ENCODE assay signal across 13 cellular contexts in genomic region chr7:114925443-114925842, GRCh38. TPM values are rescaled to one million over a fixed set of nuclear protein-coding genes. Genes with fewer than 3 reads are reported as not detected.
DNase-seq lines count a peak whose midpoint lies in the region; ATAC-seq, FAIRE-seq and TF ChIP-seq lines count a peak whose summit lies in the region.
"Had no signal": no experiment of that assay in that cellular context is flagged by ENCODE, and none has a peak within 500 bp of the region (broad histone marks: within the 10 kb centered on the region; RNA-seq: fewer than 3 reads in every experiment).

No MANE protein-coding gene starts in this region.

- no peaks in the 10 kb centered on the region for H3K36me3 ChIP-seq in CD8-positive, alpha-beta memory T cell (ENCODE audit: insufficient read depth, low read length)
- peaks cover 0 to 4% (median 0%) of the 10 kb centered on the region in 3 experiments for H3K36me3 ChIP-seq in naive thymus-derived CD4-positive, alpha-beta T cell (ENCODE audit: control insufficient read depth in 2 of 3, insufficient read depth in 3 of 3, low read length in 3 of 3)
- peaks cover 0 to 6% (median 0%) of the 10 kb centered on the region in 9 donors for H3K36me3 ChIP-seq in heart left ventricle
- H3K36me3 ChIP-seq in sigmoid colon, result no peaks in the 10 kb centered on the region

- H3K36me3 Mint-ChIP-seq in CD8-positive, alpha-beta memory T cell, result peaks cover 0 to 11% (median 0%) of the 10 kb centered on the region in 3 donors
- peaks cover 41% of the 10 kb centered on the region for H3K36me3 Mint-ChIP-seq in activated T-helper 2 cell treated with anti-CD3 and anti-CD28 coated beads, Interferon-gamma antibody, Interleukin-2, Interleukin-4, amounts not matched to agents 10 μg/mL and 5 μg/mL and 100 μg/mL, durations not matched to agents 14 hours and 24 hours and 36 hours (ENCODE audit: low read depth)
- peaks cover 0 to 15% (median 0%) of the 10 kb centered on the region in 5 donors for H3K36me3 Mint-ChIP-seq in naive thymus-derived CD4-positive, alpha-beta T cell

- TF ChIP-seq POLR2A in heart left ventricle (IDR thresholded peaks at IDR 0.05) (no peak), sigmoid colon (IDR thresholded peaks at IDR 0.05) (no peak)

- H3K27ac ChIP-seq in CD8-positive, alpha-beta memory T cell (ENCODE audit: low read depth, low read length), result no peak overlapping the region
- peak overlapping the region; percentile 86 for H3K27ac ChIP-seq in naive thymus-derived CD4-positive, alpha-beta T cell (ENCODE audit: low read depth, low read length)
- H3K27ac ChIP-seq in heart left ventricle (peak overlapping the region in 2 of 12 donors; percentile 32 to 96), sigmoid colon (peak overlapping the region in 1 of 4 donors; percentile 84)

- peaks cover 58% of the 10 kb centered on the region for H3K4me1 ChIP-seq in CD8-positive, alpha-beta memory T cell (ENCODE audit: insufficient read depth, low read length)
- peaks cover 36 to 47% of the 10 kb centered on the region in 2 donors for H3K4me1 ChIP-seq in naive thymus-derived CD4-positive, alpha-beta T cell (ENCODE audit: control insufficient read depth in 2 of 2, insufficient read depth in 2 of 2, low read length in 2 of 2)
- H3K4me1 ChIP-seq in heart left ventricle, result peaks cover 0 to 75% (median 29%) of the 10 kb centered on the region in 12 donors
- H3K4me1 ChIP-seq in sigmoid colon, result peaks cover 0 to 43% (median 38%) of the 10 kb centered on the region in 4 donors

- no peaks in the 10 kb centered on the region for H3K9me3 ChIP-seq in CD8-positive, alpha-beta memory T cell (ENCODE audit: low read length)
- H3K9me3 ChIP-seq in naive thymus-derived CD4-positive, alpha-beta T cell (ENCODE audit: control insufficient read depth in 2 of 3, low read length in 3 of 3), result no peaks in the 10 kb centered on the region
- H3K9me3 ChIP-seq in heart left ventricle, result no peaks in the 10 kb centered on the region
- H3K9me3 ChIP-seq in sigmoid colon, result no peaks in the 10 kb centered on the region

- H3K4me3 ChIP-seq in CD8-positive, alpha-beta memory T cell (ENCODE audit: low read length), result peak overlapping the region; percentile 51
- peak overlapping the region; percentile 30 for H3K4me3 ChIP-seq in naive thymus-derived CD4-positive, alpha-beta T cell (ENCODE audit: low read length)
- H3K4me3 ChIP-seq in heart left ventricle, result peak overlapping the region in 1 of 12 donors; percentile 82
- no peak overlapping the region for H3K4me3 ChIP-seq in sigmoid colon

- H3K4me1 Mint-ChIP-seq in CD8-positive, alpha-beta memory T cell, result peaks cover 27 to 42% (median 38%) of the 10 kb centered on the region in 3 donors
- H3K4me1 Mint-ChIP-seq in activated T-helper 2 cell treated with anti-CD3 and anti-CD28 coated beads, Interferon-gamma antibody, Interleukin-2, Interleukin-4, amounts not matched to agents 10 μg/mL and 5 μg/mL and 100 μg/mL, durations not matched to agents 14 hours and 24 hours and 36 hours (ENCODE audit: low read depth), result peaks cover 31% of the 10 kb centered on the region
- peaks cover 21 to 42% (median 34%) of the 10 kb centered on the region in 7 donors for H3K4me1 Mint-ChIP-seq in naive thymus-derived CD4-positive, alpha-beta T cell

- no peak for ATAC-seq in naive thymus-derived CD4-positive, alpha-beta T cell
- no peak for ATAC-seq in heart left ventricle
- ATAC-seq: left ventricle myocardium superior had no signal

- no peak for TF ChIP-seq EP300 in sigmoid colon (IDR thresholded peaks at IDR 0.05)

- H3K9me3 Mint-ChIP-seq in CD8-positive, alpha-beta memory T cell, result no peaks in the 10 kb centered on the region
- H3K9me3 Mint-ChIP-seq in activated T-helper 2 cell treated with anti-CD3 and anti-CD28 coated beads, Interferon-gamma antibody, Interleukin-2, Interleukin-4, amounts not matched to agents 10 μg/mL and 5 μg/mL and 100 μg/mL, durations not matched to agents 14 hours and 24 hours and 36 hours, result no peaks in the 10 kb centered on the region
- H3K9me3 Mint-ChIP-seq in naive thymus-derived CD4-positive, alpha-beta T cell, result no peaks in the 10 kb centered on the region

- peak overlapping the region; percentile 77 to 99 (median 97) for H3K4me3 Mint-ChIP-seq in CD8-positive, alpha-beta memory T cell
- H3K4me3 Mint-ChIP-seq in activated T-helper 2 cell treated with anti-CD3 and anti-CD28 coated beads, Interferon-gamma antibody, Interleukin-2, Interleukin-4, amounts not matched to agents 10 μg/mL and 5 μg/mL and 100 μg/mL, durations not matched to agents 14 hours and 24 hours and 36 hours (ENCODE audit: low read depth), result peak overlapping the region; percentile 83
- H3K4me3 Mint-ChIP-seq in naive thymus-derived CD4-positive, alpha-beta T cell, result peak overlapping the region; percentile 65 to 96 (median 86)

- intact Hi-C loops in activated T-helper 2 cell treated with anti-CD3 and anti-CD28 coated beads, Interferon-gamma antibody, Interleukin-2, Interleukin-4, amounts not matched to agents 10 μg/mL and 5 μg/mL and 100 μg/mL, durations not matched to agents 14 hours and 24 hours and 36 hours (cut with micrococcal nuclease), result no loop called here
- intact Hi-C loops in naive thymus-derived CD4-positive, alpha-beta T cell (cut with micrococcal nuclease), result loop anchor here (2.0 to 10.0 kb wide), 3 partner anchors 55 to 1991 kb away; a partner anchor contains a TSS
- intact Hi-C loops in heart left ventricle (cut with DNase I), result loop anchor here in 2 of 10 donors (10.0 kb wide), 2 partner anchors 49 to 59 kb away; no protein-coding TSS in a partner anchor
- intact Hi-C loops in sigmoid colon (cut with DNase I), result loop anchor here (10.0 kb wide), 1 partner anchor 749 kb away; no protein-coding TSS in a partner anchor

- H3K27me3 Mint-ChIP-seq in CD8-positive, alpha-beta memory T cell, result no peaks in the 10 kb centered on the region
- H3K27me3 Mint-ChIP-seq in activated T-helper 2 cell treated with anti-CD3 and anti-CD28 coated beads, Interferon-gamma antibody, Interleukin-2, Interleukin-4, amounts not matched to agents 10 μg/mL and 5 μg/mL and 100 μg/mL, durations not matched to agents 14 hours and 24 hours and 36 hours (ENCODE audit: low read depth), result no peaks in the 10 kb centered on the region
- H3K27me3 Mint-ChIP-seq in naive thymus-derived CD4-positive, alpha-beta T cell, result no peaks in the 10 kb centered on the region

- H3K27me3 ChIP-seq in CD8-positive, alpha-beta memory T cell (ENCODE audit: insufficient read depth, low read length, poor library complexity, severe bottlenecking), result no peaks in the 10 kb centered on the region
- no peaks in the 10 kb centered on the region for H3K27me3 ChIP-seq in naive thymus-derived CD4-positive, alpha-beta T cell (ENCODE audit: control insufficient read depth in 2 of 2, insufficient read depth in 2 of 2, low read length in 2 of 2)
- H3K27me3 ChIP-seq in heart left ventricle (no peaks in the 10 kb centered on the region), sigmoid colon (no peaks in the 10 kb centered on the region)

- H3K27ac Mint-ChIP-seq in CD8-positive, alpha-beta memory T cell, result peak overlapping the region; percentile 48 to 98 (median 87)
- H3K27ac Mint-ChIP-seq in activated T-helper 2 cell treated with anti-CD3 and anti-CD28 coated beads, Interferon-gamma antibody, Interleukin-2, Interleukin-4, amounts not matched to agents 10 μg/mL and 5 μg/mL and 100 μg/mL, durations not matched to agents 14 hours and 24 hours and 36 hours, result peak overlapping the region; percentile 73
- H3K27ac Mint-ChIP-seq in naive thymus-derived CD4-positive, alpha-beta T cell, result peak overlapping the region; percentile 58 to 88 (median 86)

- no peak for DNase-seq in CD8-positive, alpha-beta memory T cell
- DNase-seq in GM19239 (ENCODE audit: insufficient read length, low spot score), result no peak
- DNase-seq in activated T-helper 2 cell treated with anti-CD3 and anti-CD28 coated beads, Interferon-gamma antibody, Interleukin-2, Interleukin-4, amounts not matched to agents 10 μg/mL and 5 μg/mL and 100 μg/mL, durations not matched to agents 14 hours and 24 hours and 36 hours (ENCODE audit: low spot score), result no peak
- no peak for DNase-seq in naive thymus-derived CD4-positive, alpha-beta T cell
- no peak for DNase-seq in NCI-H1436 (lab: John Stamatoyannopoulos, UW)
- DNase-seq in heart left ventricle, result no peak
- DNase-seq in NCI-H1105 (lab: John Stamatoyannopoulos, UW), result no peak
- DNase-seq in sigmoid colon, result no peak
- DNase-seq: erythroblast, left ventricle myocardium superior, NCI-H2029 treated with DMSO at 0.1 percent for 48 hours, NCI-H82, Right ventricle myocardium superior had no signal

- POLR2A ChIA-PET in CD8-positive, alpha-beta memory T cell (lab: Charles Lee), result no interaction called here
- POLR2A ChIA-PET in naive thymus-derived CD4-positive, alpha-beta T cell (lab: Charles Lee), result interaction anchor here (0.9 kb wide), 1 partner anchor 10 kb away, joined by 3 read pairs; no protein-coding TSS in a partner anchor

- TF ChIP-seq CTCF in heart left ventricle (IDR thresholded peaks at IDR 0.05) (no peak), sigmoid colon (IDR thresholded peaks at IDR 0.05) (no peak)

- peak; percentile 18 for FAIRE-seq in GM19239 (lab: Jason Lieb, UNC)

- CTCF ChIA-PET in CD8-positive, alpha-beta memory T cell (lab: Charles Lee), result interaction anchor here (0.8 to 3.0 kb wide), 4 partner anchors 9 to 60 kb away, joined by 3 to 11 read pairs (median 8); no protein-coding TSS in a partner anchor
- CTCF ChIA-PET in naive thymus-derived CD4-positive, alpha-beta T cell (lab: Charles Lee), result no interaction called here

RNA-seq across cellular contexts. Expression of gene MDFIC, which starts 3.5 kb away (rescaled TPM):
- 100 to 1,000 TPM; 131 to 135 TPM for total RNA-seq in CD8-positive, alpha-beta memory T cell
- 125 TPM for polyA plus RNA-seq in CD8-positive, alpha-beta memory T cell
- 119 and 121 TPM in 2 replicates for total RNA-seq in activated T-helper 2 cell treated with anti-CD3 and anti-CD28 coated beads, Interferon-gamma antibody, Interleukin-2, Interleukin-4, amounts not matched to agents 10 μg/mL and 5 μg/mL and 100 μg/mL, durations not matched to agents 14 hours and 24 hours and 36 hours
- 10 to 100 TPM; 48.5 to 84.5 (median 57.0) TPM for total RNA-seq in naive thymus-derived CD4-positive, alpha-beta T cell
- polyA plus RNA-seq in naive thymus-derived CD4-positive, alpha-beta T cell, result 10 to 100 TPM; 73.8 to 90.8 TPM
- 10 to 100 TPM; 20.6 to 51.8 (median 34.5) TPM for total RNA-seq in heart left ventricle
- polyA plus RNA-seq in heart left ventricle, result 10 to 100 TPM; 11.2 to 12.6 TPM
- total RNA-seq in sigmoid colon, result 10 to 100 TPM; 33.0 to 58.1 (median 51.1) TPM
- polyA plus RNA-seq in sigmoid colon, result 1 to 10 TPM; 4.4 to 8.3 (median 6.6) TPM

Comparison
In these comparisons a context has a peak if more than half of its experiments do, and no peak if none do; other contexts are left out.
1. H3K4me3 ChIP-seq: peak in CD8-positive, alpha-beta memory T cell (single experiment) and naive thymus-derived CD4-positive, alpha-beta T cell (single experiment); none in sigmoid colon (0 of 4).
2. Peak in every context shown above with its lines, with median percentiles within 50 percentile points of each other: H3K27ac Mint-ChIP-seq and H3K4me3 Mint-ChIP-seq.